17 cellular contexts compared by ENCODE assay signal in genomic region chr12:69397978-69398377, GRCh38. TPM values are rescaled to one million over a fixed set of nuclear protein-coding genes. Genes with fewer than 3 reads are reported as not detected.
DNase-seq lines count a peak whose midpoint lies in the region; ATAC-seq and TF ChIP-seq lines count a peak whose summit lies in the region.
"Had no signal": no experiment of that assay in that cellular context is flagged by ENCODE, and none has a peak within 500 bp of the region (broad histone marks: within the 10 kb centered on the region; RNA-seq: fewer than 3 reads in every experiment).

No MANE protein-coding gene starts in this region.

- no peak overlapping the region for H3K4me3 ChIP-seq in AG09309 (ENCODE audit: control insufficient read depth, low read depth, low read length)
- no peak overlapping the region for H3K4me3 ChIP-seq in cardiac fibroblast (replicated peaks in 1 of 2; ENCODE audit: low read depth in 2 of 2, low read length in 2 of 2)
- no peak overlapping the region for H3K4me3 ChIP-seq in osteoblast (ENCODE audit: insufficient read depth, low read length)
- H3K4me3 ChIP-seq: BLaER1 treated with 17β-estradiol and CSF1 and Interleukin-3, amounts not matched to agents 10 nM and 100 nM; K562; SJCRH30 had no signal

- peak overlapping the region; percentile 8 for H3K4me2 ChIP-seq in osteoblast (ENCODE audit: insufficient read depth, low read length)
- H3K4me2 ChIP-seq: BLaER1 treated with 17β-estradiol and CSF1 and Interleukin-3, amounts not matched to agents 10 nM and 100 nM had no signal

- H3K4me1 ChIP-seq in osteoblast (ENCODE audit: insufficient read depth, low read length) = peaks cover 26% of the 10 kb centered on the region
- H3K4me1 ChIP-seq: BLaER1 treated with 17β-estradiol and CSF1 and Interleukin-3, amounts not matched to agents 10 nM and 100 nM; SJCRH30 had no signal

- H4K20me1 ChIP-seq in osteoblast (ENCODE audit: insufficient read depth, low read length) = no peaks in the 10 kb centered on the region
- H4K20me1 ChIP-seq: BLaER1 treated with 17β-estradiol and CSF1 and Interleukin-3, amounts not matched to agents 10 nM and 100 nM had no signal

- no peak overlapping the region for H2AFZ ChIP-seq in osteoblast (ENCODE audit: low read length)

- peak overlapping the region; percentile 81 for H3K27ac ChIP-seq in osteoblast (ENCODE audit: low read depth, low read length)
- H3K27ac ChIP-seq: BLaER1 treated with 17β-estradiol and CSF1 and Interleukin-3, amounts not matched to agents 10 nM and 100 nM; SJCRH30 had no signal

- H3K9me3 ChIP-seq in osteoblast (ENCODE audit: low read depth, low read length) = peaks cover 4% of the 10 kb centered on the region

- no peak for TF ChIP-seq CTCF in AG09309 (IDR thresholded peaks at IDR 0.05; ENCODE audit: control insufficient read depth, insufficient read depth, low read depth, low read length, missing control alignments)
- TF ChIP-seq CTCF in cardiac fibroblast (IDR thresholded peaks at IDR 0.05; ENCODE audit: low read depth, low read length) = no peak
- no peak for TF ChIP-seq CTCF in osteoblast (IDR thresholded peaks at IDR 0.05; ENCODE audit: extremely low read depth, low read depth, low read length)
- TF ChIP-seq CTCF in GM13977 (IDR thresholded peaks at IDR 0.05; ENCODE audit: extremely low read depth, insufficient read depth, missing control alignments) = no peak

- DNase-seq in AG09309 (ENCODE audit: low read depth) = peak; percentile 21
- peak; percentile 84 for DNase-seq in NCI-H226
- peak; percentile 59 to 67 for DNase-seq in cardiac fibroblast (ENCODE audit: low read depth in 2 of 2)
- peak; percentile 1 for DNase-seq in osteoblast (ENCODE audit: insufficient read length, low spot score, missing footprints)
- no peak for DNase-seq in GM13977 (ENCODE audit: low spot score)
- DNase-seq in kidney glomerular epithelial cell (lab: John Stamatoyannopoulos, UW) = no peak
- DNase-seq: CD8-positive, alpha-beta memory T cell; HCEC 1CT; MV-4-11; NCI-H1417; NCI-H187; NCI-H2227 treated with DMSO at 0.1 percent for 48 hours; NCI-H526; SJCRH30 had no signal

- H3K27me3 ChIP-seq in osteoblast (ENCODE audit: insufficient read depth, low read length) = no peaks in the 10 kb centered on the region
- H3K27me3 ChIP-seq: BLaER1 treated with 17β-estradiol and CSF1 and Interleukin-3, amounts not matched to agents 10 nM and 100 nM; SJCRH30 had no signal

- in situ Hi-C loops in GM13977 (cut with MboI; ENCODE audit: low pct_unique_long_range_greater_than_20kb, low sequenced_read_pairs, unreplicated experiment) = loop anchor here (25.0 kb wide), 1 partner anchor 189 kb away; the partner anchor contains the start of gene CCT2

- H3K36me3 ChIP-seq in osteoblast (ENCODE audit: insufficient read depth, low read length) = no peaks in the 10 kb centered on the region

- no peak for ATAC-seq in HG03039 (IDR thresholded peaks at IDR 0.05; ENCODE audit: unreplicated experiment)
- ATAC-seq: K562 had no signal

- H3K79me2 ChIP-seq in osteoblast (ENCODE audit: insufficient read depth, low read length) = no peaks in the 10 kb centered on the region

RNA-seq across cellular contexts. Expression of gene YEATS4, which starts 38.4 kb away (rescaled TPM):
- total RNA-seq in osteoblast = 20.3 and 24.5 TPM in 2 replicates

RNA-seq across cellular contexts. Expression of gene LYZ, which starts 49.8 kb away (rescaled TPM):
- total RNA-seq in osteoblast = 1.8 and 8.3 TPM in 2 replicates
- total RNA-seq: SJCRH30 had no signal

Comparison
In these comparisons a context has a peak if more than half of its experiments do, and no peak if none do; other contexts are left out.
1. DNase-seq: peak in AG09309 (single experiment), NCI-H226 (single experiment), cardiac fibroblast (2 of 2) and osteoblast (single experiment); none in GM13977 (single experiment) and kidney glomerular epithelial cell (single experiment).